35 cellular contexts compared by ENCODE assay signal in genomic region chr11:80826808-80827207, GRCh38.
"Had no signal": no experiment of that assay in that cellular context is flagged by ENCODE, and none has a peak within 500 bp of the region (broad histone marks: within the 10 kb centered on the region; RNA-seq: fewer than 3 reads in every experiment).

No MANE protein-coding gene starts in this region.

- H3K4me3 ChIP-seq: MG63 had no signal

- H3K27ac ChIP-seq: KMS-11 had no signal

- H3K4me2 ChIP-seq: KMS-11 had no signal

- H3K36me3 ChIP-seq: MG63 had no signal

- DNase-seq: Karpas-422, Kasumi-1, KG1, MG63, MM.1S, MV-4-11, NCI-H1048, NCI-H1092, NCI-H1092 treated with DMSO at 0.1 percent for 48 hours, NCI-H1105, NCI-H1105 treated with DMSO at 0.1 percent for 48 hours, NCI-H1417, NCI-H1417 treated with DMSO at 0.1 percent for 48 hours, NCI-H1436, NCI-H1436 treated with DMSO at 0.1 percent for 48 hours, NCI-H146, NCI-H1694, NCI-H1694 treated with DMSO at 0.1 percent for 48 hours, NCI-H187, NCI-H187 treated with DMSO at 0.1 percent for 48 hours, NCI-H1930, NCI-H2029, NCI-H2029 treated with DMSO at 0.1 percent for 48 hours, NCI-H2081, NCI-H2081 treated with DMSO at 0.1 percent for 48 hours, NCI-H2107, NCI-H2171, NCI-H2171 treated with DMSO at 0.1 percent for 48 hours, NCI-H2227 treated with DMSO at 0.1 percent for 48 hours, NCI-H226, NCI-H345, NCI-H446, NCI-H446 treated with DMSO at 0.1 percent for 48 hours, NCI-H510A had no signal

- H3K9ac ChIP-seq: KMS-11 had no signal

- H3K9me3 ChIP-seq: MG63 had no signal

- H3K27me3 ChIP-seq: MG63 had no signal
